In genomic region chr10:34479520-34480179, GRCh38 we compare ENCODE assay signal across 1 cellular context.
TF ChIP-seq lines count a peak whose summit lies in the region.

No MANE protein-coding gene starts in this region.

TF ChIP-seq in HepG2, 621 proteins besides CTCF, POLR2A, EP300 and RAD21 (continued from another document and continues in another):
- TF ChIP-seq PRDM15 (CRISPR knock-in tag; IDR thresholded peaks at IDR 0.05) (no peak), SNRNP70 (IDR thresholded peaks at IDR 0.05; ENCODE audit: low read depth, low read length) (no peak), ZBTB7A (CRISPR knock-in tag; IDR thresholded peaks at IDR 0.05) (no peak), HOXA3 (CRISPR knock-in tag; IDR thresholded peaks at IDR 0.05) (peak; percentile 32; the same call in 1 of the 2 replicates), IRF9 (CRISPR knock-in tag; IDR thresholded peaks at IDR 0.05; ENCODE audit: borderline replicate concordance) (no peak), PAWR (CRISPR knock-in tag; IDR thresholded peaks at IDR 0.05; ENCODE audit: borderline replicate concordance) (no peak), HNF1A (IDR thresholded peaks at IDR 0.05; ENCODE audit: low read depth) (no peak), HNF1A (CRISPR knock-in tag; IDR thresholded peaks at IDR 0.05; ENCODE audit: borderline replicate concordance) (no peak), MATR3 (CRISPR knock-in tag; IDR thresholded peaks at IDR 0.05) (no peak), HMGA1 (CRISPR knock-in tag; conservative IDR thresholded peaks at IDR 0.05) (no peak), ZNF782 (CRISPR knock-in tag; IDR thresholded peaks at IDR 0.05; ENCODE audit: borderline replicate concordance) (0 out of 2 replicates have a peak, but pooled peaks have one; percentile 4), THAP11 (CRISPR knock-in tag; IDR thresholded peaks at IDR 0.05) (no peak), CREBL2 (CRISPR knock-in tag; IDR thresholded peaks at IDR 0.05; ENCODE audit: borderline replicate concordance) (no peak), ARID4A (CRISPR knock-in tag; IDR thresholded peaks at IDR 0.05; ENCODE audit: borderline replicate concordance) (peak; percentile 47; the same call in 1 of the 2 replicates), ARNT2 (CRISPR knock-in tag; IDR thresholded peaks at IDR 0.05; ENCODE audit: low read depth) (no peak), DDIT3 (CRISPR knock-in tag; IDR thresholded peaks at IDR 0.05) (no peak), NR1H2 (CRISPR knock-in tag; IDR thresholded peaks at IDR 0.05; ENCODE audit: borderline replicate concordance, low read depth) (no peak), ZNF678 (CRISPR knock-in tag; IDR thresholded peaks at IDR 0.05) (no peak), MTF2 (CRISPR knock-in tag; IDR thresholded peaks at IDR 0.05; ENCODE audit: borderline replicate concordance) (no peak), HNRNPH1 (optimal IDR thresholded peaks at IDR 0.05; ENCODE audit: low read depth, low read length) (no peak), ZFP41 (CRISPR knock-in tag; IDR thresholded peaks at IDR 0.05; ENCODE audit: borderline replicate concordance) (no peak), NAIF1 (CRISPR knock-in tag; IDR thresholded peaks at IDR 0.05; ENCODE audit: borderline replicate concordance) (no peak), ELF4 (CRISPR knock-in tag; IDR thresholded peaks at IDR 0.05; ENCODE audit: borderline replicate concordance) (no peak), ELF1 (CRISPR knock-in tag; IDR thresholded peaks at IDR 0.05) (no peak), TIGD3 (CRISPR knock-in tag; IDR thresholded peaks at IDR 0.05; ENCODE audit: borderline replicate concordance) (no peak), LBX2 (CRISPR knock-in tag; IDR thresholded peaks at IDR 0.05; ENCODE audit: borderline replicate concordance) (no peak), E2F5 (CRISPR knock-in tag; conservative IDR thresholded peaks at IDR 0.05) (no peak), ZSCAN30 (CRISPR knock-in tag; IDR thresholded peaks at IDR 0.05) (no peak), ZNF34 (CRISPR knock-in tag; IDR thresholded peaks at IDR 0.05; ENCODE audit: borderline replicate concordance) (no peak), RORA (CRISPR knock-in tag; IDR thresholded peaks at IDR 0.05) (no peak), ZNF709 (CRISPR knock-in tag; IDR thresholded peaks at IDR 0.05) (no peak), KLF6 (CRISPR knock-in tag; IDR thresholded peaks at IDR 0.05) (no peak), ZSCAN31 (CRISPR knock-in tag; IDR thresholded peaks at IDR 0.05; ENCODE audit: low read depth) (peak; percentile 37; the same call in 1 of the 2 replicates), ZNF484 (CRISPR knock-in tag; IDR thresholded peaks at IDR 0.05; ENCODE audit: borderline replicate concordance, low read depth) (no peak), SUZ12 (IDR thresholded peaks at IDR 0.05; ENCODE audit: low read depth, low read length) (no peak), TOE1 (CRISPR knock-in tag; IDR thresholded peaks at IDR 0.05) (no peak), ZNF75D (CRISPR knock-in tag; IDR thresholded peaks at IDR 0.05; ENCODE audit: borderline replicate concordance) (no peak), TFAP4 (IDR thresholded peaks at IDR 0.05; ENCODE audit: borderline replicate concordance, low read depth) (peak; percentile 10; the same call in 1 of the 2 replicates), PAXIP1 (CRISPR knock-in tag; conservative IDR thresholded peaks at IDR 0.05) (peak; percentile 59; the same call in 1 of the 2 replicates)
